ENCODE assay signal across 8 cellular contexts in genomic region chr11:44095506-44096359, GRCh38. TPM values are rescaled to one million over a fixed set of nuclear protein-coding genes. Genes with fewer than 3 reads are reported as not detected.
A peak's percentile ranks its signal among the peaks of the same experiment; 100 is the strongest.
DNase-seq lines count a peak whose midpoint lies in the region; ATAC-seq and TF ChIP-seq lines count a peak whose summit lies in the region.

EXT2 (plus strand) TSS chr11:44095678; CDS start chr11:44107713, 12,035 bp downstream.

- peak within 1 kb of the TSS; percentile 82 for H3K27ac ChIP-seq in colonic mucosa

- no peaks in the 10 kb centered on the region for H3K36me3 Mint-ChIP-seq in activated CD4-positive, alpha-beta T cell treated with anti-CD3 and anti-CD28 coated beads for 36 hours (ENCODE audit: low read depth)

- peaks cover 25% of the 10 kb centered on the region for H3K4me1 Mint-ChIP-seq in activated CD4-positive, alpha-beta T cell treated with anti-CD3 and anti-CD28 coated beads for 36 hours

- H3K4me1 ChIP-seq in BE2C (no peaks in the 10 kb centered on the region), colonic mucosa (peaks cover 7% of the 10 kb centered on the region)

- H3K27me3 ChIP-seq in BE2C (no peaks in the 10 kb centered on the region), colonic mucosa (no peaks in the 10 kb centered on the region)

- intact Hi-C loops in activated CD4-positive, alpha-beta T cell treated with anti-CD3 and anti-CD28 coated beads for 36 hours (cut with DNase I, micrococcal nuclease), result loop anchor here (1.0 to 10.0 kb wide), 3 partner anchors 29 to 443 kb away; partner anchors contain the start of gene ACCS (in 1 of the 2)
- intact Hi-C loops in colonic mucosa (cut with DNase I) (no loop called here), left colon (cut with DNase I, micrococcal nuclease) (loop anchor here in 1 of 2 donors (10.0 kb wide), 1 partner anchor 439 kb away; no protein-coding TSS in a partner anchor)

- ATAC-seq in HG03378 (IDR thresholded peaks at IDR 0.05; ENCODE audit: unreplicated experiment), result peak; percentile 79
- ATAC-seq in activated CD4-positive, alpha-beta T cell treated with anti-CD3 and anti-CD28 coated beads for 36 hours, result peak; percentile 97
- peak; percentile 93 for ATAC-seq in left colon

- peak within 1 kb of the TSS; percentile 78 to 84 for H3K9ac ChIP-seq in colonic mucosa (ENCODE audit: low read depth in 2 of 2, low read length in 2 of 2)

- H3K9me3 Mint-ChIP-seq in activated CD4-positive, alpha-beta T cell treated with anti-CD3 and anti-CD28 coated beads for 36 hours (ENCODE audit: low read depth), result no peaks in the 10 kb centered on the region

- peak; percentile 63 for TF ChIP-seq CTCF in BE2C (IDR thresholded peaks at IDR 0.05; ENCODE audit: low read depth, low read length)
- TF ChIP-seq CTCF in colonic mucosa (IDR thresholded peaks at IDR 0.05), result peak; percentile 94

- H3K27ac Mint-ChIP-seq in activated CD4-positive, alpha-beta T cell treated with anti-CD3 and anti-CD28 coated beads for 36 hours, result no peak within 1 kb of the TSS

- POLR2A ChIA-PET in activated CD4-positive, alpha-beta T cell treated with anti-CD3 and anti-CD28 coated beads for 36 hours (lab: Charles Lee), result interaction anchor here (1.2 kb wide), 1 partner anchor 9 kb away, joined by 5 read pairs; no protein-coding TSS in a partner anchor

- H3K27me3 Mint-ChIP-seq in activated CD4-positive, alpha-beta T cell treated with anti-CD3 and anti-CD28 coated beads for 36 hours, result no peaks in the 10 kb centered on the region

- H3K4me3 ChIP-seq in BE2C (ENCODE audit: low read depth, low read length) (peak within 1 kb of the TSS; percentile 69), colonic mucosa (peak within 1 kb of the TSS; percentile 98)

- no peaks in the 10 kb centered on the region for H3K36me3 ChIP-seq in BE2C
- no peaks in the 10 kb centered on the region for H3K36me3 ChIP-seq in colonic mucosa

- CTCF ChIA-PET in activated CD4-positive, alpha-beta T cell treated with anti-CD3 and anti-CD28 coated beads for 36 hours (lab: Charles Lee), result interaction anchor here (0.6 to 7.2 kb wide), 17 partner anchors 9 to 1175 kb away, joined by 3 to 96 read pairs (median 4); no protein-coding TSS in a partner anchor

- DNase-seq in BE2C, result peak; percentile 82
- DNase-seq in NCI-H446 treated with DMSO at 0.1 percent for 48 hours (lab: John Stamatoyannopoulos, UW), result peak; percentile 69
- peak; percentile 92 for DNase-seq in activated CD4-positive, alpha-beta T cell treated with anti-CD3 and anti-CD28 coated beads for 36 hours
- DNase-seq in colonic mucosa, result peak; percentile 89
- DNase-seq in left colon, result peak; percentile 83 to 90
- DNase-seq in stimulated activated CD4-positive, alpha-beta T cell treated with anti-CD3 and anti-CD28 coated beads, Interleukin-1b, Interleukin-23, amount 100 ng/mL, for 4 hours (ENCODE audit: low read depth in 2 of 2), result peak; percentile 81 to 83

- peak; percentile 58 for TF ChIP-seq POLR2A in GM19099 (IDR thresholded peaks at IDR 0.05; ENCODE audit: extremely low read depth, insufficient read length, low read depth)

- no peaks in the 10 kb centered on the region for H3K9me3 ChIP-seq in BE2C
- no peaks in the 10 kb centered on the region for H3K9me3 ChIP-seq in colonic mucosa

- peak within 1 kb of the TSS; percentile 79 for H3K4me3 Mint-ChIP-seq in activated CD4-positive, alpha-beta T cell treated with anti-CD3 and anti-CD28 coated beads for 36 hours

RNA-seq across cellular contexts. Expression of gene EXT2, which starts in this region (rescaled TPM):
- polyA plus RNA-seq in BE2C (2012; ENCODE audit: insufficient read depth, insufficient read length, low read depth), result 19.8 TPM
- total RNA-seq in activated CD4-positive, alpha-beta T cell treated with anti-CD3 and anti-CD28 coated beads for 36 hours, result 10 to 100 TPM; 18.4 to 20.6 TPM
- total RNA-seq in colonic mucosa (10 to 100 TPM; 53.2 to 54.7 TPM), left colon (10 to 100 TPM; 48.5 to 63.9 TPM)

Comparison
In these comparisons a context has a peak if more than half of its experiments do, and no peak if none do; other contexts are left out.
1. Peak in every context shown above with its lines: DNase-seq, ATAC-seq, H3K4me3 ChIP-seq and H3K27ac ChIP-seq.